In the genomic region with DNA sequence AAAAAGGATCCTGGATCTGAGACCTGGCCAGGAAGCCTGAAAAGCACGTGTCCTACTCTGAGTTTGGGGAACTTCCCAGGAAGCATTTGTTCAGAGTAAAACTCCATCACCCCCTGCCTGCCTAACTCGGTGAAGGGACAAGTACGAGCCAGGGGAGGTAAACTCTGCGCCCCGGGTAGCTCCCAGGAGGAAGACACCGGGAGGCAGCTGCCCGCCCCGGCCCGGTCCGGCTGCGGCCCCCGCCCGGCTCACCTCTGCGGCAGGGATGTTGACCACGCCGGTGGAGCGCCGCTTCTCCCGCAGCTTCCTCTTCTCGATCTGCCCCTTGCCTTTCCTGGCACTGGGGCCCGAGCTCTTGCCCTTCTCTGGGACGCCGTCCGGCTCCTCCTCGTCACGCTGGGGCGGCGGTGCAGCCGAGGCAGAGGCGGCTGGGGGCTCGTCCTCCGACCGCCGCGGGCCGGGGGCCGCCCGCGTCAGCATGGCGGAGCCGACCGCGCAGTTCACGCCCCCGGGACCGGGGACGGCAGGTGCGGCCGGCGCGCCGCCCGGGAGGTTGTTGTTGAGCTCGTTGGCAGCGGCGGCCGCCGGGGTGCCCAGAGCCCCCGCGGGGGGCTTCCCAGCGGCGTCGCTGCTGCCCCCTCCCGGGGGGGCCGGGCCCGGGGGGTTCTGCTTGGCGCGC, we compare ENCODE assay signal across 8 cellular contexts. TPM values are rescaled to one million over a fixed set of nuclear protein-coding genes. Genes with fewer than 3 reads are reported as not detected.
A peak's percentile ranks its signal among the peaks of the same experiment; 100 is the strongest.
DNase-seq lines count a peak whose midpoint lies in the region; ATAC-seq, FAIRE-seq and TF ChIP-seq lines count a peak whose summit lies in the region.

No MANE protein-coding gene starts in this region.

- H3K4me3 ChIP-seq in right atrium auricular region (peak overlapping the region; percentile 79 to 96), prostate gland (peak overlapping the region; percentile 82 to 94)

- no peaks in the 10 kb centered on the region for H3K36me3 Mint-ChIP-seq in activated naive CD8-positive, alpha-beta T cell

- peak; percentile 43 for DNase-seq in AG20443 (ENCODE audit: low spot score)
- peak; percentile 28 for DNase-seq in GM12892 (ENCODE audit: insufficient read length)
- DNase-seq in NCI-H1105 treated with DMSO at 0.1 percent for 48 hours (lab: John Stamatoyannopoulos, UW) = peak; percentile 62
- DNase-seq in right atrium auricular region (ENCODE audit: low spot score) = no peak
- DNase-seq in prostate gland (ENCODE audit: low spot score) = peak; percentile 67
- DNase-seq in SIG-M5 treated with dmso at 0.1 percent for 504 hours (lab: John Stamatoyannopoulos, UW; ENCODE audit: unreplicated experiment) = no peak

- TF ChIP-seq POLR2A in GM12892 (IDR thresholded peaks at IDR 0.05; ENCODE audit: low read depth, low read length) (0 out of 2 replicates have a peak, but pooled peaks have one; percentile 26), prostate gland (IDR thresholded peaks at IDR 0.05) (no peak)

- intact Hi-C loops in prostate gland (cut with DNase I) = loop anchor here (5.0 to 10.0 kb wide), 4 partner anchors 132 to 495 kb away; a partner anchor contains a TSS

- peak in 1 of 2 donors; percentile 33 for TF ChIP-seq CTCF in right atrium auricular region (IDR thresholded peaks at IDR 0.05)
- peak in 1 of 4 experiments; percentile 37 for TF ChIP-seq CTCF in prostate gland (IDR thresholded peaks at IDR 0.05)

- H3K9me3 ChIP-seq in right atrium auricular region = no peaks in the 10 kb centered on the region
- no peaks in the 10 kb centered on the region for H3K9me3 ChIP-seq in prostate gland

- H3K27ac ChIP-seq in right atrium auricular region (peak overlapping the region; percentile 85 to 93), prostate gland (peak overlapping the region; percentile 94)

- peaks cover 55% of the 10 kb centered on the region for H3K27me3 Mint-ChIP-seq in activated naive CD8-positive, alpha-beta T cell

- peak; percentile 96 for FAIRE-seq in GM12892 (lab: Jason Lieb, UNC)

- H3K9me3 Mint-ChIP-seq in activated naive CD8-positive, alpha-beta T cell (ENCODE audit: low read depth) = no peaks in the 10 kb centered on the region

- peak; percentile 21 for ATAC-seq in HG02623 (IDR thresholded peaks at IDR 0.05; ENCODE audit: unreplicated experiment)

- no peaks in the 10 kb centered on the region for H3K36me3 ChIP-seq in right atrium auricular region
- H3K36me3 ChIP-seq in prostate gland = no peaks in the 10 kb centered on the region

- peaks cover 15% of the 10 kb centered on the region for H3K4me1 Mint-ChIP-seq in activated naive CD8-positive, alpha-beta T cell (ENCODE audit: low read depth)

- H3K4me1 ChIP-seq in right atrium auricular region (peaks cover 0 to 14% of the 10 kb centered on the region in 2 donors), prostate gland (replicated peaks) (no peaks in the 10 kb centered on the region)

- no peaks in the 10 kb centered on the region for H3K27me3 ChIP-seq in right atrium auricular region
- H3K27me3 ChIP-seq in prostate gland (replicated peaks; ENCODE audit: insufficient read depth) = no peaks in the 10 kb centered on the region

- H3K27ac Mint-ChIP-seq in activated naive CD8-positive, alpha-beta T cell = no peak overlapping the region

- 1% methylated on average over 31 of the region's 68 CpGs for WGBS in prostate gland

- H3K4me3 Mint-ChIP-seq in activated naive CD8-positive, alpha-beta T cell = peak overlapping the region; percentile 83

RNA-seq across cellular contexts. Expression of a gene that starts 1.1 kb away (rescaled TPM):
- polyA plus RNA-seq in GM12892 (2012; ENCODE audit: missing spikeins) = 20.1 TPM
- total RNA-seq in right atrium auricular region (10 to 100 TPM; 14.2 to 24.3 TPM), prostate gland (10 to 100 TPM; 46.4 to 58.7 TPM)

Comparison
In these comparisons a context has a peak if more than half of its experiments do, and no peak if none do; other contexts are left out.
1. DNase-seq: peak in AG20443 (single experiment), GM12892 (single experiment), NCI-H1105 treated with DMSO at 0.1 percent for 48 hours (single experiment) and prostate gland (single experiment); none in right atrium auricular region (single experiment) and SIG-M5 treated with dmso at 0.1 percent for 504 hours (single experiment).